In the genomic region with DNA sequence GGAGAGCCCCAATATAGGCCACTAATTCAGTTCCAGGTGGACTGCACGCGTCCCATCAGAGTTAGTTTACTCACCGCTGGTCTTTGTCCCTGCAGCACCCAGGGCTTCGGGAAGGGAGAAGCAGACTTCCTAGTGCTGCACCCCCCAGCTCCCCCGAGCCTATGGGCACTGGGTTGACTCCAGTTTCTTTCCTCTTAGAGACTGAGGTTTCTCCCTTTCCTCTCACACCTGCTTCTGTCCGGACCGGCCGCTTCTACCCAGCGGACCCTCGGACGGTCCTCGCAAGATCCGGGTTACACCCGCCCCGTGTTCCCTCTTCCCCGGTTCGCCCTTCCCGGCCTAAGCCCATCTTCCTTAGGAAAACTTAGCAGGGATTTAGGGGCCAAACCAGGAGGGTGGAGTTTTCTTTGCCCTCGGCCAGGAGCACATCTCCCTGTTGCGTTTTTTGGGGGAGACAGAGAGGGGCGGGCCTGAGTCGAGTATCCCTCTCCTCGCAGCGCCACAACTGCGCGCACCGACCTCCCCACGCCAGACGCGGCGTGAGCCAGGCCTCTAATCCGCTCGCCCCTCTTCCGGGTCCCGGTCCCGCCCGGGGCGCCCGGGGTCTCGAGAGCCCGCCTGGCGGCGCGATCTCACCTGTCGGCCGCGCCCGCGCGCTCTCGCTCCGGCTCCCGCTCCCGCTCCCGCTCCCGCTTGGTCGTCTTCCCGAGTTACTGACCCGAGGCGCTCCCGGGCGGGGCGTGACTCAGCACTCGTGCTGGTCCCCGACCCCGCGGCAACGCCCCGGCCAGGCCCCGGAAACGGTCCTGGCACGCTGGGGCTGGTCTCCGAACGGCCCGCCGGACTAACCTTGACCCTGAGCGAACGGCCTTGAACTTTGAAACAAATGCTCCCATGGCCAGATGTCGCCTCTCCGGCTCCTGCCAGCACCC, we compare ENCODE assay signal across 1 cellular context.
TF ChIP-seq lines count a peak whose summit lies in the region.

TSS of gene AIFM2 (minus strand) at position 728 of the 932 bp plus-strand sequence. CDS start 8,741 bp downstream, outside the sequence.

TF ChIP-seq in HepG2, 621 proteins besides CTCF, POLR2A, EP300 and RAD21 (continued from another document and continues in another):
- TF ChIP-seq, protein P1, sequence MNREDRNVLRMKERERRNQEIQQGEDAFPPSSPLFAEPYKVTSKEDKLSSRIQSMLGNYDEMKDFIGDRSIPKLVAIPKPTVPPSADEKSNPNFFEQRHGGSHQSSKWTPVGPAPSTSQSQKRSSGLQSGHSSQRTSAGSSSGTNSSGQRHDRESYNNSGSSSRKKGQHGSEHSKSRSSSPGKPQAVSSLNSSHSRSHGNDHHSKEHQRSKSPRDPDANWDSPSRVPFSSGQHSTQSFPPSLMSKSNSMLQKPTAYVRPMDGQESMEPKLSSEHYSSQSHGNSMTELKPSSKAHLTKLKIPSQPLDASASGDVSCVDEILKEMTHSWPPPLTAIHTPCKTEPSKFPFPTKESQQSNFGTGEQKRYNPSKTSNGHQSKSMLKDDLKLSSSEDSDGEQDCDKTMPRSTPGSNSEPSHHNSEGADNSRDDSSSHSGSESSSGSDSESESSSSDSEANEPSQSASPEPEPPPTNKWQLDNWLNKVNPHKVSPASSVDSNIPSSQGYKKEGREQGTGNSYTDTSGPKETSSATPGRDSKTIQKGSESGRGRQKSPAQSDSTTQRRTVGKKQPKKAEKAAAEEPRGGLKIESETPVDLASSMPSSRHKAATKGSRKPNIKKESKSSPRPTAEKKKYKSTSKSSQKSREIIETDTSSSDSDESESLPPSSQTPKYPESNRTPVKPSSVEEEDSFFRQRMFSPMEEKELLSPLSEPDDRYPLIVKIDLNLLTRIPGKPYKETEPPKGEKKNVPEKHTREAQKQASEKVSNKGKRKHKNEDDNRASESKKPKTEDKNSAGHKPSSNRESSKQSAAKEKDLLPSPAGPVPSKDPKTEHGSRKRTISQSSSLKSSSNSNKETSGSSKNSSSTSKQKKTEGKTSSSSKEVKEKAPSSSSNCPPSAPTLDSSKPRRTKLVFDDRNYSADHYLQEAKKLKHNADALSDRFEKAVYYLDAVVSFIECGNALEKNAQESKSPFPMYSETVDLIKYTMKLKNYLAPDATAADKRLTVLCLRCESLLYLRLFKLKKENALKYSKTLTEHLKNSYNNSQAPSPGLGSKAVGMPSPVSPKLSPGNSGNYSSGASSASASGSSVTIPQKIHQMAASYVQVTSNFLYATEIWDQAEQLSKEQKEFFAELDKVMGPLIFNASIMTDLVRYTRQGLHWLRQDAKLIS (CRISPR knock-in tag; IDR thresholded peaks at IDR 0.05): no peak
- TF ChIP-seq ZBTB33 (CRISPR knock-in tag; IDR thresholded peaks at IDR 0.05) (0 out of 2 replicates have a peak, but pooled peaks have one; percentile 21), ZBTB49 (CRISPR knock-in tag; IDR thresholded peaks at IDR 0.05; ENCODE audit: borderline replicate concordance) (no peak), GFI1 (CRISPR knock-in tag; IDR thresholded peaks at IDR 0.05; ENCODE audit: borderline replicate concordance) (no peak; the same call in 1 of the 2 replicates), ZNF552 (CRISPR knock-in tag; IDR thresholded peaks at IDR 0.05; ENCODE audit: borderline replicate concordance) (no peak), TEF (CRISPR knock-in tag; IDR thresholded peaks at IDR 0.05) (no peak), ZMYM4 (CRISPR knock-in tag; IDR thresholded peaks at IDR 0.05) (peak; percentile 80), HES4 (CRISPR knock-in tag; IDR thresholded peaks at IDR 0.05; ENCODE audit: borderline replicate concordance) (no peak), THAP11 (CRISPR knock-in tag; IDR thresholded peaks at IDR 0.05) (peak; percentile 71), EZH2 (conservative IDR thresholded peaks at IDR 0.05; ENCODE audit: low read depth, low read length) (no peak), ZNF232 (CRISPR knock-in tag; IDR thresholded peaks at IDR 0.05; ENCODE audit: borderline replicate concordance) (no peak; the same call in 1 of the 2 replicates), RXRB (CRISPR knock-in tag; IDR thresholded peaks at IDR 0.05; ENCODE audit: borderline replicate concordance) (peak; percentile 99), AGO1 (IDR thresholded peaks at IDR 0.05; ENCODE audit: low read depth, low read length, poor library complexity, severe bottlenecking) (no peak), TARDBP (CRISPR knock-in tag; IDR thresholded peaks at IDR 0.05) (peak; percentile 89), MEIS2 (CRISPR knock-in tag; IDR thresholded peaks at IDR 0.05) (peak; percentile 92), ZNF275 (CRISPR knock-in tag; IDR thresholded peaks at IDR 0.05; ENCODE audit: borderline replicate concordance) (no peak), ZIK1 (CRISPR knock-in tag; IDR thresholded peaks at IDR 0.05; ENCODE audit: borderline replicate concordance, low read depth) (no peak), HNRNPL (IDR thresholded peaks at IDR 0.05; ENCODE audit: low read depth, low read length) (no peak), HMGA1 (CRISPR knock-in tag; conservative IDR thresholded peaks at IDR 0.05) (no peak), SNAI1 (CRISPR knock-in tag; IDR thresholded peaks at IDR 0.05; ENCODE audit: borderline replicate concordance) (0 out of 2 replicates have a peak, but pooled peaks have one; percentile 27), NCOA5 (CRISPR knock-in tag; IDR thresholded peaks at IDR 0.05) (no peak), STAT5B (CRISPR knock-in tag; IDR thresholded peaks at IDR 0.05) (no peak), ZNF207 (IDR thresholded peaks at IDR 0.05; ENCODE audit: borderline replicate concordance) (no peak), KIAA2018 (CRISPR knock-in tag; IDR thresholded peaks at IDR 0.05; ENCODE audit: borderline replicate concordance) (no peak), HNF4A (CRISPR knock-in tag; IDR thresholded peaks at IDR 0.05) (peak; percentile 96), ZNF256 (CRISPR knock-in tag; conservative IDR thresholded peaks at IDR 0.05) (no peak), YY1 (IDR thresholded peaks at IDR 0.05; ENCODE audit: insufficient read depth, insufficient replicate concordance, low read depth, low read length) (peak; percentile 43)
- TF ChIP-seq, protein P2, sequence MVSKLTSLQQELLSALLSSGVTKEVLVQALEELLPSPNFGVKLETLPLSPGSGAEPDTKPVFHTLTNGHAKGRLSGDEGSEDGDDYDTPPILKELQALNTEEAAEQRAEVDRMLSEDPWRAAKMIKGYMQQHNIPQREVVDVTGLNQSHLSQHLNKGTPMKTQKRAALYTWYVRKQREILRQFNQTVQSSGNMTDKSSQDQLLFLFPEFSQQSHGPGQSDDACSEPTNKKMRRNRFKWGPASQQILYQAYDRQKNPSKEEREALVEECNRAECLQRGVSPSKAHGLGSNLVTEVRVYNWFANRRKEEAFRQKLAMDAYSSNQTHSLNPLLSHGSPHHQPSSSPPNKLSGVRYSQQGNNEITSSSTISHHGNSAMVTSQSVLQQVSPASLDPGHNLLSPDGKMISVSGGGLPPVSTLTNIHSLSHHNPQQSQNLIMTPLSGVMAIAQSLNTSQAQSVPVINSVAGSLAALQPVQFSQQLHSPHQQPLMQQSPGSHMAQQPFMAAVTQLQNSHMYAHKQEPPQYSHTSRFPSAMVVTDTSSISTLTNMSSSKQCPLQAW (CRISPR knock-in tag; IDR thresholded peaks at IDR 0.05): peak; percentile 90
